ENCODE assay signal across 13 cellular contexts in genomic region chr17:81424613-81425017, GRCh38.
"Had no signal": no experiment of that assay in that cellular context is flagged by ENCODE, and none has a peak within 500 bp of the region (broad histone marks: within the 10 kb centered on the region; RNA-seq: fewer than 3 reads in every experiment).

No MANE protein-coding gene starts in this region.

- H3K27me3 ChIP-seq: brain microvascular endothelial cell, dorsolateral prefrontal cortex, hepatocyte had no signal

- H3K9me3 ChIP-seq: transverse colon had no signal

- ATAC-seq: left cardiac atrium; natural killer cell treated with Interleukin-12 subunit alpha and Interleukin-12 subunit beta and Interleukin-15 and Interleukin-18, amount 100 ng/mL, for 72 hours had no signal

- H3K4me3 ChIP-seq: dorsolateral prefrontal cortex, hepatocyte, transverse colon had no signal

- H3K27ac ChIP-seq: brain microvascular endothelial cell, hepatocyte, VCaP had no signal

- DNase-seq: activated CD4-positive, CD25-positive, alpha-beta regulatory T cell treated with anti-CD3 and anti-CD28 coated beads, Interleukin-2, amount 50 U/mL, for 72 hours; activated naive CD4-positive, alpha-beta T cell treated with anti-CD3 and anti-CD28 coated beads for 36 hours; brain microvascular endothelial cell; central memory CD4-positive, alpha-beta T cell; dorsolateral prefrontal cortex; left cardiac atrium; posterior cingulate gyrus; stimulated activated CD4-positive, alpha-beta T cell treated with anti-CD3 and anti-CD28 coated beads, Interleukin-1b, Interleukin-23, amount 100 ng/mL, for 48 hours; stimulated activated naive CD4-positive, alpha-beta T cell treated with Interleukin-2 at 50 U/mL for 16 hours; transverse colon had no signal

- H3K36me3 ChIP-seq: brain microvascular endothelial cell, transverse colon had no signal
